ENCODE assay signal across 21 cellular contexts in the genomic region with DNA sequence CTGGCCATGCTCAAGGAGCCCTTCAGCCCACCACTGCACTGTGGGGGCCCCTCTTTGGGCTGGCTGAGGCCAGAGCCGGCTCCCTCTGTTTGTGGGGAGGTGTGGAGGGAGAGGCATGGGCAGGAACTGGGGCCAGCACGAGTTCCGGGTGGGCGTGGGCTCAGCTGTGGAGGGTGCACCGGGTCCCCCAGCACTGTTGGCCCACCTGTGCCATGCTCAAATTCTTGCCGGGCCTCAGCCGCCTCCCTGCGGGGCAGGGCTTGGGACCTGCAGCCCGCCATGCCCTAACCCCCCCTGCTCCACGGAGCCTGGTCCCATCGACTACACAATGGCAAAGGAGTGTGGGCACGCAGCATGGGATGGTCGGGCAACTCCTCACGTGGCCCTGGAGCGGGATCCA.
"Had no signal": no experiment of that assay in that cellular context is flagged by ENCODE, and none has a peak within 500 bp of the region (broad histone marks: within the 10 kb centered on the region; RNA-seq: fewer than 3 reads in every experiment).

No MANE protein-coding gene starts in this region.

- H3K27ac ChIP-seq: colonic mucosa, epithelial cell of prostate, foreskin keratinocyte, gastroesophageal sphincter, heart left ventricle, hepatocyte, left lung, lower lobe of right lung had no signal

- H3K27me3 ChIP-seq: colonic mucosa, foreskin keratinocyte, gastroesophageal sphincter, heart left ventricle, hepatocyte, left lung had no signal

- H3K36me3 ChIP-seq: colonic mucosa, gastroesophageal sphincter, heart left ventricle, left lung, lower lobe of right lung had no signal

- H3K9me3 ChIP-seq: colonic mucosa, heart left ventricle, lower lobe of right lung, mucosa of descending colon had no signal

- H2AFZ ChIP-seq: hepatocyte had no signal

- DNase-seq: colonic mucosa; cortex of kidney; effector CD8-positive, alpha-beta T cell; effector memory CD8-positive, alpha-beta T cell; endodermal cell; erythroblast; foreskin keratinocyte; heart left ventricle; hypothalamus; immature natural killer cell; islet precursor cell; left cardiac atrium; left lung; left ventricle myocardium superior; lower lobe of right lung; mesenchymal stem cell; mucosa of descending colon had no signal

- H3K4me2 ChIP-seq: hepatocyte had no signal

- H3K4me1 ChIP-seq: colonic mucosa, foreskin keratinocyte, gastroesophageal sphincter, heart left ventricle, left lung, lower lobe of right lung had no signal

- ATAC-seq: effector memory CD8-positive, alpha-beta T cell; esophagus mucosa; foreskin keratinocyte; gastroesophageal sphincter; left cardiac atrium; left lung; left ventricle myocardium superior; mucosa of descending colon had no signal

- H3K4me3 ChIP-seq: colonic mucosa, gastroesophageal sphincter, heart left ventricle, hepatocyte, left lung, lower lobe of right lung, mucosa of descending colon had no signal
